Comparison of ENCODE assay signal across 7 cellular contexts in genomic region chr15:98088307-98088706, GRCh38.
DNase-seq lines count a peak whose midpoint lies in the region; ATAC-seq and TF ChIP-seq lines count a peak whose summit lies in the region.
"Not testable (repeated sequence)": the region's sequence is repeated elsewhere in the genome, so short reads cannot be mapped to it uniquely, and the experiment has no call there.

No MANE protein-coding gene starts in this region.

- CTCF ChIA-PET in activated CD4-positive, alpha-beta T cell treated with anti-CD3 and anti-CD28 coated beads for 36 hours (lab: Charles Lee) = interaction anchor here (1.2 to 1.3 kb wide), 2 partner anchors 9 to 404 kb away, joined by 3 read pairs; no protein-coding TSS in a partner anchor

- H3K27ac Mint-ChIP-seq in activated CD4-positive, alpha-beta T cell treated with anti-CD3 and anti-CD28 coated beads for 36 hours = not testable (repeated sequence)

- not testable (repeated sequence) for H3K4me1 Mint-ChIP-seq in activated CD4-positive, alpha-beta T cell treated with anti-CD3 and anti-CD28 coated beads for 36 hours

- not testable (repeated sequence) for H3K27me3 ChIP-seq in foreskin keratinocyte

- POLR2A ChIA-PET in activated CD4-positive, alpha-beta T cell treated with anti-CD3 and anti-CD28 coated beads for 36 hours (lab: Charles Lee) = not testable (repeated sequence)

- intact Hi-C loops in activated CD4-positive, alpha-beta T cell treated with anti-CD3 and anti-CD28 coated beads for 36 hours (cut with DNase I, micrococcal nuclease) = loop anchor here in 1 of 2 experiments (5.0 kb wide), 1 partner anchor 89 kb away; no protein-coding TSS in a partner anchor

- H3K27ac ChIP-seq in foreskin keratinocyte = not testable (repeated sequence)

- not testable (repeated sequence) for H3K36me3 Mint-ChIP-seq in activated CD4-positive, alpha-beta T cell treated with anti-CD3 and anti-CD28 coated beads for 36 hours (ENCODE audit: low read depth)

- not testable (repeated sequence) for TF ChIP-seq CTCF in foreskin keratinocyte (conservative IDR thresholded peaks at IDR 0.05); omental fat pad (IDR thresholded peaks at IDR 0.05)

- not testable (repeated sequence) for H3K4me1 ChIP-seq in foreskin keratinocyte

- peak; percentile 73 for ATAC-seq in GM19023 (IDR thresholded peaks at IDR 0.05; ENCODE audit: unreplicated experiment)
- ATAC-seq in GM21529 (IDR thresholded peaks at IDR 0.05; ENCODE audit: unreplicated experiment) = peak; percentile 76
- peak; percentile 84 for ATAC-seq in HG02884 (IDR thresholded peaks at IDR 0.05; ENCODE audit: unreplicated experiment)
- ATAC-seq in HG03439 (IDR thresholded peaks at IDR 0.05; ENCODE audit: unreplicated experiment) = peak; percentile 74
- peak; percentile 100 for ATAC-seq in activated CD4-positive, alpha-beta T cell treated with anti-CD3 and anti-CD28 coated beads for 36 hours
- peak; percentile 99 for ATAC-seq in foreskin keratinocyte
- ATAC-seq in omental fat pad (ENCODE audit: low FRiP score) = peak; percentile 91

- not testable (repeated sequence) for H3K27me3 Mint-ChIP-seq in activated CD4-positive, alpha-beta T cell treated with anti-CD3 and anti-CD28 coated beads for 36 hours

- not testable (repeated sequence) for H3K9me3 Mint-ChIP-seq in activated CD4-positive, alpha-beta T cell treated with anti-CD3 and anti-CD28 coated beads for 36 hours (ENCODE audit: low read depth)

- H3K4me3 Mint-ChIP-seq in activated CD4-positive, alpha-beta T cell treated with anti-CD3 and anti-CD28 coated beads for 36 hours = peak overlapping the region; percentile 41

- DNase-seq in activated CD4-positive, alpha-beta T cell treated with anti-CD3 and anti-CD28 coated beads for 36 hours; foreskin keratinocyte; omental fat pad (ENCODE audit: low spot score): not testable (repeated sequence)
